9 cellular contexts compared by ENCODE assay signal in genomic region chr20:31833130-31833930, GRCh38. TPM values are rescaled to one million over a fixed set of nuclear protein-coding genes. Genes with fewer than 3 reads are reported as not detected.
DNase-seq lines count a peak whose midpoint lies in the region; ATAC-seq, FAIRE-seq and TF ChIP-seq lines count a peak whose summit lies in the region.
"Had no signal": no experiment of that assay in that cellular context is flagged by ENCODE, and none has a peak within 500 bp of the region (broad histone marks: within the 10 kb centered on the region; RNA-seq: fewer than 3 reads in every experiment).

No MANE protein-coding gene starts in this region.

- WGBS in pancreas, 2 donors: 56 to 63% methylated on average over 14 of the region's 14 CpGs

- H2AFZ ChIP-seq in fibroblast of lung (ENCODE audit: low read length): no peak overlapping the region

- H3K27me3 ChIP-seq in fibroblast of lung (ENCODE audit: control insufficient read depth, insufficient read depth, low read length): no peaks in the 10 kb centered on the region
- no peaks in the 10 kb centered on the region for H3K27me3 ChIP-seq in pancreas

- peak; percentile 68 to 92 for TF ChIP-seq CTCF in fibroblast of lung (conservative IDR thresholded peaks at IDR 0.05 in 1 of 2, IDR thresholded peaks at IDR 0.05 in 1 of 2; ENCODE audit: low read depth in 1 of 2, low read length in 2 of 2)
- peak; percentile 73 to 83 (median 80) for TF ChIP-seq CTCF in pancreas (IDR thresholded peaks at IDR 0.05)

- H3K36me3 ChIP-seq in fibroblast of lung (ENCODE audit: control insufficient read depth, insufficient read depth, low read length) (no peaks in the 10 kb centered on the region), pancreas (no peaks in the 10 kb centered on the region)

- H3K79me2 ChIP-seq in fibroblast of lung (ENCODE audit: control insufficient read depth, insufficient read depth, low read length): no peaks in the 10 kb centered on the region

- peak; percentile 33 to 73 (median 64) for ATAC-seq in pancreas
- ATAC-seq in HG02840 (IDR thresholded peaks at IDR 0.05; ENCODE audit: low FRiP score, unreplicated experiment): no peak
- no peak for ATAC-seq in HG02623 (IDR thresholded peaks at IDR 0.05; ENCODE audit: unreplicated experiment)

- H3K9ac ChIP-seq in fibroblast of lung (ENCODE audit: insufficient read depth, low read length): no peak overlapping the region

- no peaks in the 10 kb centered on the region for H4K20me1 ChIP-seq in fibroblast of lung (ENCODE audit: control insufficient read depth, extremely low read depth, insufficient read depth, low read length)

- no peak overlapping the region for H3K4me3 ChIP-seq in fibroblast of lung (replicated peaks in 1 of 4; ENCODE audit: control extremely low read depth in 1 of 4, insufficient read depth in 1 of 4, low read depth in 3 of 4, low read length in 4 of 4)
- H3K4me3 ChIP-seq in pancreas: no peak overlapping the region

- FAIRE-seq in pancreas (lab: Jason Lieb, UNC): no peak
- FAIRE-seq: frontal cortex had no signal

- intact Hi-C loops in pancreas (cut with DNase I): no loop called here

- peaks cover 28% of the 10 kb centered on the region for H3K4me1 ChIP-seq in fibroblast of lung (ENCODE audit: control insufficient read depth, extremely low read depth, insufficient read depth, low read length)
- no peaks in the 10 kb centered on the region for H3K4me1 ChIP-seq in pancreas

- no peak overlapping the region for H3K4me2 ChIP-seq in fibroblast of lung (ENCODE audit: extremely low read depth, insufficient read depth, low read length)

- no peaks in the 10 kb centered on the region for H3K9me3 ChIP-seq in fibroblast of lung (ENCODE audit: control insufficient read depth, insufficient read depth, low read depth, low read length)
- no peaks in the 10 kb centered on the region for H3K9me3 ChIP-seq in pancreas

- DNase-seq in NCI-H526 (lab: John Stamatoyannopoulos, UW) (peak; percentile 22 to 78), NCI-H526 treated with DMSO at 0.1 percent for 48 hours (lab: John Stamatoyannopoulos, UW) (no peak), NCI-H82 (lab: John Stamatoyannopoulos, UW) (peak; percentile 86), activated T-cell treated with anti-CD3 and anti-CD28 coated beads for 1 hour (ENCODE audit: low read depth) (peak; percentile 38), fibroblast of lung (ENCODE audit: low read depth in 2 of 2) (peak in 1 of 2 donors; percentile 43), pancreas (peak in 4 of 6 donors; percentile 62 to 86 (median 72))

- no peak overlapping the region for H3K27ac ChIP-seq in fibroblast of lung (ENCODE audit: insufficient read depth, low read length)
- H3K27ac ChIP-seq in pancreas: no peak overlapping the region

RNA-seq across cellular contexts. Expression of gene FOXS1, which starts 12.1 kb away (rescaled TPM):
- total RNA-seq in fibroblast of lung: under 0.01 TPM in 1 of 2 replicates, not detected in the other
- not detected in 2 replicates for polyA plus RNA-seq in fibroblast of lung
- polyA plus RNA-seq in fibroblast of lung (2012): not detected in 2 replicates
- polyA minus RNA-seq in fibroblast of lung (ENCODE audit: low replicate concordance): not detected in 2 replicates
- total RNA-seq in pancreas: 1 to 10 TPM in 1 of 6 donors, under 1 TPM in 3, not detected in 2; 0.16 to 1.1 (median 0.53) TPM
- polyA plus RNA-seq in pancreas: 1 to 10 TPM in 1 of 2 donors, under 1 TPM in 1; 0.91 to 1.7 TPM

RNA-seq across cellular contexts. Expression of gene MYLK2, which starts 14.2 kb away (rescaled TPM):
- under 0.01 TPM in 1 of 2 replicates, not detected in the other for total RNA-seq in fibroblast of lung
- polyA plus RNA-seq in fibroblast of lung: 0.03 TPM in 1 of 2 replicates, not detected in the other
- polyA plus RNA-seq in fibroblast of lung (2012): 0.17 TPM in 1 of 2 replicates, not detected in the other
- not detected in 2 replicates for polyA minus RNA-seq in fibroblast of lung (ENCODE audit: low replicate concordance)
- 10 to 100 TPM in 1 of 6 donors, 1 to 10 TPM in 5; 1.8 to 10.8 (median 3.8) TPM for total RNA-seq in pancreas
- polyA plus RNA-seq in pancreas: 1 to 10 TPM; 3.8 to 4.8 TPM

RNA-seq across cellular contexts. Expression of gene DUSP15, which starts 37.0 kb away (rescaled TPM):
- total RNA-seq in fibroblast of lung (not detected in 2 replicates), pancreas (1 to 10 TPM in 3 of 6 donors, under 1 TPM in 3; 0.35 to 1.6 (median 1.1) TPM)
- polyA plus RNA-seq in fibroblast of lung (0.14 TPM in 1 of 2 replicates, not detected in the other), pancreas (1 to 10 TPM; 2.5 to 4.3 TPM)
- polyA plus RNA-seq in fibroblast of lung (2012): not detected in 2 replicates
- 1.9 TPM in 1 of 2 replicates, not detected in the other for polyA minus RNA-seq in fibroblast of lung (ENCODE audit: low replicate concordance)

RNA-seq across cellular contexts. Expression of gene TTLL9, which starts 37.1 kb away (rescaled TPM):
- total RNA-seq in fibroblast of lung (not detected in 2 replicates), pancreas (under 1 TPM in 5 of 6 donors, not detected in 1; 0.14 to 0.41 (median 0.29) TPM)
- polyA plus RNA-seq in fibroblast of lung (0.05 TPM in 1 of 2 replicates, not detected in the other), pancreas (1 to 10 TPM in 1 of 2 donors, under 1 TPM in 1; 0.68 to 1.4 TPM)
- not detected in 2 replicates for polyA plus RNA-seq in fibroblast of lung (2012)
- polyA minus RNA-seq in fibroblast of lung (ENCODE audit: low replicate concordance): not detected in 2 replicates

Comparison
In these comparisons a context has a peak if more than half of its experiments do, and no peak if none do; other contexts are left out.
1. ATAC-seq: peak in pancreas (4 of 4); none in HG02840 (single experiment) and HG02623 (single experiment).